In genomic region chr20:43944653-43945235, GRCh38 we compare ENCODE assay signal across 14 cellular contexts. TPM values are rescaled to one million over a fixed set of nuclear protein-coding genes. Genes with fewer than 3 reads are reported as not detected.
DNase-seq lines count a peak whose midpoint lies in the region; ATAC-seq, FAIRE-seq and TF ChIP-seq lines count a peak whose summit lies in the region.
"Had no signal": no experiment of that assay in that cellular context is flagged by ENCODE, and none has a peak within 500 bp of the region (broad histone marks: within the 10 kb centered on the region; RNA-seq: fewer than 3 reads in every experiment).

No MANE protein-coding gene starts in this region.

- intact Hi-C loops in HepG2 (cut with micrococcal nuclease; ENCODE audit: unreplicated experiment) = no loop called here
- intact Hi-C loops in right lobe of liver (cut with DNase I) = no loop called here
- intact Hi-C loops in body of pancreas (cut with DNase I) = no loop called here

- TF ChIP-seq CTCF in HepG2 (CRISPR knock-in tag; IDR thresholded peaks at IDR 0.05) (no peak), right lobe of liver (IDR thresholded peaks at IDR 0.05) (no peak), KMS-11 (conservative IDR thresholded peaks at IDR 0.05; ENCODE audit: low read depth, low read length) (no peak), body of pancreas (IDR thresholded peaks at IDR 0.05) (no peak), glutamatergic neuron (IDR thresholded peaks at IDR 0.05; ENCODE audit: partially characterized antibody, unreplicated experiment) (no peak)

- TF ChIP-seq POLR2A in HepG2 (IDR thresholded peaks at IDR 0.05; ENCODE audit: insufficient read depth in 1 of 2, low read depth in 2 of 2, low read length in 2 of 2) (no peak), right lobe of liver (IDR thresholded peaks at IDR 0.05) (no peak), body of pancreas (IDR thresholded peaks at IDR 0.05) (no peak)

- no peaks in the 10 kb centered on the region for H3K27me3 Mint-ChIP-seq in glutamatergic neuron (ENCODE audit: unreplicated experiment)

- H3K9me3 Mint-ChIP-seq in glutamatergic neuron (ENCODE audit: unreplicated experiment) = peaks cover 3% of the 10 kb centered on the region

- ATAC-seq in HepG2 (no peak), right lobe of liver (no peak), body of pancreas (no peak)
- ATAC-seq: PC-3 had no signal

- H3K36me3 Mint-ChIP-seq in glutamatergic neuron (ENCODE audit: unreplicated experiment) = no peaks in the 10 kb centered on the region

- POLR2A ChIA-PET in HepG2 (lab: Yijun Ruan, JAX) = no interaction called here

- TF ChIP-seq RAD21 in HepG2 (CRISPR knock-in tag; IDR thresholded peaks at IDR 0.05) = no peak

- 32% methylated on average over 6 of the region's 6 CpGs for WGBS in HepG2 (ENCODE audit: low lambda C conversion rate)
- WGBS in right lobe of liver (ENCODE audit: insufficient coverage, low coverage, low lambda C conversion rate, missing lambda C conversion rate) = 82% methylated on average over 5 of the region's 6 CpGs
- WGBS in body of pancreas, 2 donors = 59 to 65% methylated on average over 6 of the region's 6 CpGs

- TF ChIP-seq EP300 in HepG2 (IDR thresholded peaks at IDR 0.05; ENCODE audit: low read depth in 2 of 2, low read length in 2 of 2) = no peak
- no peak for TF ChIP-seq EP300 in HepG2 (CRISPR knock-in tag; IDR thresholded peaks at IDR 0.05; ENCODE audit: borderline replicate concordance)

- no TSS peak for BruUV-seq in HepG2 (replicated peaks; lab: Mats Ljungman, UMichigan)

- no peak overlapping the region for H3K4me3 Mint-ChIP-seq in glutamatergic neuron (ENCODE audit: unreplicated experiment)

- H3K27ac Mint-ChIP-seq in glutamatergic neuron (ENCODE audit: unreplicated experiment) = no peak overlapping the region

- FAIRE-seq in HepG2 (lab: Jason Lieb, UNC) = no peak

- H4K20me1 ChIP-seq in HepG2 (ENCODE audit: insufficient read depth, low read length) = no peaks in the 10 kb centered on the region
- no peaks in the 10 kb centered on the region for H4K20me1 ChIP-seq in KMS-11 (ENCODE audit: insufficient read depth)

- H3K27me3 ChIP-seq in HepG2 (ENCODE audit: control insufficient read depth in 1 of 2, insufficient read depth in 2 of 2, low read length in 2 of 2) = peaks cover 14 to 40% of the 10 kb centered on the region in 2 experiments; a peak in 4 of 5 replicates
- H3K27me3 ChIP-seq in right lobe of liver = no peaks in the 10 kb centered on the region
- H3K27me3 ChIP-seq in KMS-11 (ENCODE audit: insufficient read depth, low read depth) = no peaks in the 10 kb centered on the region
- H3K27me3 ChIP-seq in body of pancreas = no peaks in the 10 kb centered on the region

- no peaks in the 10 kb centered on the region for H3K4me1 ChIP-seq in HepG2 (ENCODE audit: insufficient read depth, low read length)
- H3K4me1 ChIP-seq in right lobe of liver = peaks cover 0 to 5% (median under 1%) of the 10 kb centered on the region in 4 donors
- peaks cover 100% of the 10 kb centered on the region for H3K4me1 ChIP-seq in KMS-11 (ENCODE audit: low read depth, poor library complexity, severe bottlenecking)
- peaks cover 2% of the 10 kb centered on the region for H3K4me1 ChIP-seq in body of pancreas

- no peak overlapping the region for H3K9ac ChIP-seq in HepG2 (ENCODE audit: insufficient read depth, low read depth, low read length)
- no peak overlapping the region for H3K9ac ChIP-seq in KMS-11
- no peak overlapping the region for H3K9ac ChIP-seq in SK-N-MC (ENCODE audit: insufficient read length)

- H2AFZ ChIP-seq in HepG2 (ENCODE audit: low read length) (no peak overlapping the region), KMS-11 (ENCODE audit: low read depth) (no peak overlapping the region)

- in situ Hi-C loops in HepG2 (cut with HindIII; ENCODE audit: extremely low pct_ligation_motif_present, low pct_unique_long_range_greater_than_20kb) = no loop called here

- H3K9me3 ChIP-seq in HepG2 (ENCODE audit: low read length) = no peaks in the 10 kb centered on the region
- H3K9me3 ChIP-seq in right lobe of liver = no peaks in the 10 kb centered on the region
- H3K9me3 ChIP-seq in SK-N-MC (ENCODE audit: low read depth, low read length) = no peaks in the 10 kb centered on the region
- H3K9me3 ChIP-seq in body of pancreas = no peaks in the 10 kb centered on the region

- no peak overlapping the region for H3K27ac ChIP-seq in HepG2 (ENCODE audit: extremely low read length, insufficient read depth, low read length)
- H3K27ac ChIP-seq in right lobe of liver = no peak overlapping the region
- no peak overlapping the region; the same call in 1 of the 2 replicates for H3K27ac ChIP-seq in KMS-11
- peak overlapping the region; percentile 63 for H3K27ac ChIP-seq in SK-N-MC
- H3K27ac ChIP-seq in body of pancreas = no peak overlapping the region
- H3K27ac ChIP-seq: C4-2B, HL-60 had no signal

- H3K4me3 ChIP-seq in HepG2 (replicated peaks in 1 of 3; ENCODE audit: insufficient read depth in 1 of 3, low read depth in 2 of 3, low read length in 3 of 3) (no peak overlapping the region), right lobe of liver (no peak overlapping the region), KMS-11 (IDR thresholded peaks at IDR 0.05; ENCODE audit: insufficient read depth, low read depth, low read length) (no peak overlapping the region), SK-N-MC (no peak overlapping the region), body of pancreas (no peak overlapping the region)

- DNase-seq in HepG2 (ENCODE audit: low spot score) (no peak), right lobe of liver (no peak), SK-N-MC (ENCODE audit: low read depth, low spot score) (no peak), GOT3 (lab: John Stamatoyannopoulos, UW) (no peak), body of pancreas (no peak), glutamatergic neuron (no peak)
- DNase-seq: NCI-H187 treated with DMSO at 0.1 percent for 48 hours, NCI-H345, NCI-H524 treated with DMSO at 0.1 percent for 48 hours, PC-3, SW 1271 had no signal

- CTCF ChIA-PET in HepG2 (lab: Yijun Ruan, JAX; ENCODE audit: low intra/inter-chr PET ratio, low total read pairs) = no interaction called here

- no peak overlapping the region for H3K4me2 ChIP-seq in HepG2 (ENCODE audit: low read depth, low read length)
- peak overlapping the region; percentile 2; the same call in 1 of the 2 replicates for H3K4me2 ChIP-seq in KMS-11

- H3K4me1 Mint-ChIP-seq in glutamatergic neuron (ENCODE audit: low read depth, unreplicated experiment) = no peaks in the 10 kb centered on the region

- H3K36me3 ChIP-seq in HepG2 (replicated peaks in 1 of 2; ENCODE audit: control insufficient read depth in 1 of 2, insufficient read depth in 2 of 2, low read length in 2 of 2) = no peaks in the 10 kb centered on the region
- no peaks in the 10 kb centered on the region for H3K36me3 ChIP-seq in right lobe of liver
- H3K36me3 ChIP-seq in KMS-11 (ENCODE audit: insufficient read depth) = no peaks in the 10 kb centered on the region
- H3K36me3 ChIP-seq in SK-N-MC (ENCODE audit: insufficient read depth, low read length) = no peaks in the 10 kb centered on the region
- H3K36me3 ChIP-seq in body of pancreas (replicated peaks in 1 of 2; ENCODE audit: insufficient read depth in 1 of 2, low read depth in 2 of 2) = no peaks in the 10 kb centered on the region

- H3K79me2 ChIP-seq in HepG2 (ENCODE audit: insufficient read depth, low read length) (no peaks in the 10 kb centered on the region), KMS-11 (ENCODE audit: insufficient read depth, low read depth) (peaks cover 87% of the 10 kb centered on the region)

TF ChIP-seq in HepG2, 621 proteins besides CTCF, POLR2A, EP300 and RAD21:
- TF ChIP-seq ZNF557 (CRISPR knock-in tag; IDR thresholded peaks at IDR 0.05) = no peak
- TF ChIP-seq ZNF629 (CRISPR knock-in tag; conservative IDR thresholded peaks at IDR 0.05) = peak; percentile 72

RNA-seq across cellular contexts. Expression of gene TOX2, which starts 30.1 kb away (rescaled TPM):
- total RNA-seq in HepG2 (2016; rRNA removed; fragmentation: Illumina TruSeq; extraction: Trizol) (not detected in 2 replicates), right lobe of liver (1 to 10 TPM; 1.5 to 5.0 (median 2.2) TPM), body of pancreas (1 to 10 TPM; 1.8 to 2.0 TPM), glutamatergic neuron (ENCODE audit: unreplicated experiment) (11.0 TPM)
- total RNA-seq in HepG2 (2016; cell fraction: cytosol; rRNA removed; fragmentation: Illumina TruSeq; extraction: Trizol; ENCODE audit: low read depth) = not detected in 2 replicates
- not detected in 2 replicates for total RNA-seq in HepG2 (2016; cell fraction: insoluble cytoplasmic fraction; rRNA removed; fragmentation: Illumina TruSeq; extraction: Trizol)
- total RNA-seq in HepG2 (2016; cell fraction: membrane; rRNA removed; fragmentation: Illumina TruSeq; extraction: Trizol) = not detected in 2 replicates
- not detected in 2 replicates for total RNA-seq in HepG2 (2016; cell fraction: nucleus; rRNA removed; fragmentation: Illumina TruSeq; extraction: Trizol)
- polyA plus RNA-seq in HepG2 (2011; rRNA removed) = not detected in 2 replicates
- not detected in 2 replicates for polyA plus RNA-seq in HepG2 (2011; cell fraction: cytosol; rRNA removed)
- not detected in 2 replicates for polyA plus RNA-seq in HepG2 (2011; cell fraction: nucleus; rRNA removed)
- polyA plus RNA-seq in HepG2 (2012) = not detected in 2 replicates
- polyA plus RNA-seq in HepG2 (2016; cell fraction: cytosol; fragmentation: Illumina TruSeq; extraction: Trizol; ENCODE audit: low read depth) = not detected in 2 replicates
- polyA plus RNA-seq in HepG2 (2016; cell fraction: insoluble cytoplasmic fraction; fragmentation: Illumina TruSeq; extraction: Trizol; ENCODE audit: low read depth) = not detected in 2 replicates
- not detected in 2 replicates for polyA plus RNA-seq in HepG2 (2016; cell fraction: membrane; fragmentation: Illumina TruSeq; extraction: Trizol; ENCODE audit: low read depth)
- polyA plus RNA-seq in HepG2 (2016; cell fraction: nucleus; fragmentation: Illumina TruSeq; extraction: Trizol; ENCODE audit: insufficient read depth, low read depth) = not detected in 2 replicates
- polyA minus RNA-seq in HepG2 (2011; rRNA and poly(A)+ RNA removed; ENCODE audit: low replicate concordance) = 0.40 TPM in 1 of 2 replicates, not detected in the other
- not detected in 2 replicates for polyA minus RNA-seq in HepG2 (2011; cell fraction: cytosol; rRNA and poly(A)+ RNA removed)
- polyA minus RNA-seq in HepG2 (2011; cell fraction: nucleus; rRNA and poly(A)+ RNA removed) = not detected in 2 replicates
